In the genomic region with DNA sequence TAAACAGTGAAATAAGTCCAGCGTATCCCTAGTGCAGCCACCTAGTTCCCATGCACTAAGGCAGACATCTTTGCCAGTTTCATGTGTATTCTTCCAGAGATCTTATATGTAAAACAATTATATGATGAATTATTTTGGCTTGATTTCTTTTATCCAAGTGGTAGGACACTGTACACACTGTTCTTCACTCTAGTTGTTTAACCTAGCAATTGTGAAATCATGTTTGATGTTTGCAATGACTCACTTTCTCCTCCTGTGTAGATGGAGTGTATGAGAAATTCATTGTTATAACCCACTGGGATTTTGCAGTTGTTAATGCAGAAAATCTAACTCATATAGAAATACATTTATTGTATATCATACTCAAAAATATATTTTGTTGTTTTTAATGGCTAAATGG, we compare ENCODE assay signal across 13 cellular contexts. TPM values are rescaled to one million over a fixed set of nuclear protein-coding genes. Genes with fewer than 3 reads are reported as not detected.
A peak's percentile ranks its signal among the peaks of the same experiment; 100 is the strongest.
DNase-seq lines count a peak whose midpoint lies in the region; ATAC-seq and TF ChIP-seq lines count a peak whose summit lies in the region.
"Had no signal": no experiment of that assay in that cellular context is flagged by ENCODE, and none has a peak within 500 bp of the region (broad histone marks: within the 10 kb centered on the region; RNA-seq: fewer than 3 reads in every experiment).

No MANE protein-coding gene starts in this region.

- TF ChIP-seq CTCF in Panc1 (IDR thresholded peaks at IDR 0.05): no peak
- TF ChIP-seq CTCF in sigmoid colon (IDR thresholded peaks at IDR 0.05): no peak
- TF ChIP-seq CTCF in osteocyte (IDR thresholded peaks at IDR 0.05): no peak

- H3K4me3 ChIP-seq in Panc1 (ENCODE audit: low read depth in 2 of 2, low read length in 2 of 2): no peak overlapping the region
- no peak overlapping the region for H3K4me3 ChIP-seq in sigmoid colon
- H3K4me3 ChIP-seq: neural progenitor cell, SJSA1 had no signal

- H3K9me3 ChIP-seq in Panc1 (ENCODE audit: control insufficient read depth, insufficient read depth, low read depth, low read length): no peaks in the 10 kb centered on the region
- no peaks in the 10 kb centered on the region for H3K9me3 ChIP-seq in sigmoid colon
- H3K9me3 ChIP-seq: SJSA1 had no signal

- in situ Hi-C loops in Panc1 (cut with HindIII; ENCODE audit: low pct_unique_long_range_greater_than_20kb, low sequenced_read_pairs): no loop called here

- WGBS in sigmoid colon, 2 donors: 22 to 76% methylated on average over 1 of the region's 1 CpG

- ATAC-seq in Panc1: no peak

- no peaks in the 10 kb centered on the region for H3K27me3 Mint-ChIP-seq in osteocyte (ENCODE audit: unreplicated experiment)
- H3K27me3 Mint-ChIP-seq: activated CD4-positive, alpha-beta memory T cell treated with anti-CD3 and anti-CD28 coated beads for 36 hours; central memory CD8-positive, alpha-beta T cell had no signal

- no peak overlapping the region for H3K27ac Mint-ChIP-seq in osteocyte (ENCODE audit: unreplicated experiment)
- H3K27ac Mint-ChIP-seq: activated CD4-positive, alpha-beta memory T cell treated with anti-CD3 and anti-CD28 coated beads for 36 hours; neural progenitor cell had no signal

- no peaks in the 10 kb centered on the region for H3K27me3 ChIP-seq in Panc1 (ENCODE audit: control insufficient read depth, insufficient read depth, low read length)
- H3K27me3 ChIP-seq in sigmoid colon: no peaks in the 10 kb centered on the region
- H3K27me3 ChIP-seq: neural progenitor cell, SJSA1 had no signal

- no TSS peak for BruUV-seq in Panc1 (replicated peaks; lab: Mats Ljungman, UMichigan)

- H3K27ac ChIP-seq in Panc1 (ENCODE audit: low read length) (no peak overlapping the region), sigmoid colon (peak overlapping the region; percentile 71 to 83 (median 80))
- H3K27ac ChIP-seq: neural progenitor cell, SJSA1 had no signal

- H3K4me1 ChIP-seq in Panc1 (ENCODE audit: control insufficient read depth, insufficient read depth, low read length): no peaks in the 10 kb centered on the region
- peaks cover 0 to 65% (median 57%) of the 10 kb centered on the region in 4 donors for H3K4me1 ChIP-seq in sigmoid colon
- H3K4me1 ChIP-seq: neural progenitor cell, SJSA1 had no signal

- CTCF ChIA-PET in Panc1 (lab: Charles Lee): no interaction called here

- TF ChIP-seq EP300 in sigmoid colon (IDR thresholded peaks at IDR 0.05): peak; percentile 91 to 98 (median 93)

- no peaks in the 10 kb centered on the region for H3K36me3 ChIP-seq in Panc1 (ENCODE audit: control insufficient read depth, insufficient read depth, low read length)
- no peaks in the 10 kb centered on the region for H3K36me3 ChIP-seq in sigmoid colon
- H3K36me3 ChIP-seq: neural progenitor cell, SJSA1 had no signal

- H3K4me3 Mint-ChIP-seq in osteocyte (ENCODE audit: unreplicated experiment): no peak overlapping the region
- H3K4me3 Mint-ChIP-seq: activated CD4-positive, alpha-beta memory T cell treated with anti-CD3 and anti-CD28 coated beads for 36 hours; central memory CD8-positive, alpha-beta T cell; neural progenitor cell had no signal

- intact Hi-C loops in Panc1 (cut with micrococcal nuclease; ENCODE audit: unreplicated experiment): no loop called here
- intact Hi-C loops in sigmoid colon (cut with DNase I): loop anchor here (2.0 kb wide), 1 partner anchor 15 kb away; no protein-coding TSS in a partner anchor

- no peaks in the 10 kb centered on the region for H3K36me3 Mint-ChIP-seq in osteocyte (ENCODE audit: unreplicated experiment)
- H3K36me3 Mint-ChIP-seq: neural progenitor cell had no signal

- TF ChIP-seq POLR2A in sigmoid colon (IDR thresholded peaks at IDR 0.05): no peak

- DNase-seq in HPDE6-E6E7 (ENCODE audit: extremely low spot score) (peak; percentile 64), Panc1 (ENCODE audit: low read depth, low spot score) (peak; percentile 4), fibroblast of peridontal ligament (ENCODE audit: extremely low read depth) (peak; percentile 30), sigmoid colon (no peak), NCI-H524 (lab: John Stamatoyannopoulos, UW) (no peak), occipital lobe (lab: John Stamatoyannopoulos, UW) (no peak), NCI-H1417 treated with DMSO at 0.1 percent for 48 hours (lab: John Stamatoyannopoulos, UW) (no peak), osteocyte (ENCODE audit: extremely low spot score, unreplicated experiment) (no peak)
- DNase-seq: activated CD4-positive, alpha-beta memory T cell treated with anti-CD3 and anti-CD28 coated beads for 36 hours; NCI-H187 treated with DMSO at 0.1 percent for 48 hours had no signal

- no peaks in the 10 kb centered on the region for H3K9me3 Mint-ChIP-seq in osteocyte (ENCODE audit: unreplicated experiment)
- H3K9me3 Mint-ChIP-seq: activated CD4-positive, alpha-beta memory T cell treated with anti-CD3 and anti-CD28 coated beads for 36 hours; central memory CD8-positive, alpha-beta T cell; neural progenitor cell had no signal

- POLR2A ChIA-PET in Panc1 (lab: Charles Lee): no interaction called here

- H3K4me1 Mint-ChIP-seq in osteocyte (ENCODE audit: unreplicated experiment): no peaks in the 10 kb centered on the region
- H3K4me1 Mint-ChIP-seq: neural progenitor cell had no signal

RNA-seq across cellular contexts. Expression of a gene that starts 17.5 kb away (rescaled TPM):
- total RNA-seq in Panc1 (2021; ENCODE audit: unreplicated experiment): 56.0 TPM
- polyA plus RNA-seq in Panc1 (2012; ENCODE audit: insufficient read length): 36.1 TPM
- total RNA-seq in sigmoid colon: 100 to 1,000 TPM; 253 to 450 (median 404) TPM
- polyA plus RNA-seq in sigmoid colon: 10 to 100 TPM; 31.2 to 56.7 (median 40.0) TPM
- 57.2 TPM for total RNA-seq in occipital lobe
- total RNA-seq in osteocyte: 46.2 and 46.9 TPM in 2 replicates

RNA-seq across cellular contexts. Expression of a gene that starts 46.9 kb away (rescaled TPM):
- total RNA-seq in Panc1 (2021; ENCODE audit: unreplicated experiment) (15.4 TPM), sigmoid colon (10 to 100 TPM; 30.0 to 42.3 (median 33.8) TPM), occipital lobe (20.4 TPM), osteocyte (19.8 and 25.8 TPM in 2 replicates)
- polyA plus RNA-seq in Panc1 (2012; ENCODE audit: insufficient read length): 6.6 TPM
- 10 to 100 TPM in 2 of 3 donors, 1 to 10 TPM in 1; 7.2 to 15.6 (median 13.9) TPM for polyA plus RNA-seq in sigmoid colon

Comparison
In these comparisons a context has a peak if more than half of its experiments do, and no peak if none do; other contexts are left out.
1. DNase-seq: peak in HPDE6-E6E7 (single experiment), Panc1 (single experiment) and fibroblast of peridontal ligament (single experiment); none in sigmoid colon (single experiment), NCI-H524 (0 of 2), occipital lobe (single experiment), NCI-H1417 treated with DMSO at 0.1 percent for 48 hours (single experiment) and osteocyte (single experiment).